ENCODE assay signal across 17 cellular contexts in genomic region chr22:48240935-48241230, GRCh38.
DNase-seq lines count a peak whose midpoint lies in the region; ATAC-seq and TF ChIP-seq lines count a peak whose summit lies in the region.
"Had no signal": no experiment of that assay in that cellular context is flagged by ENCODE, and none has a peak within 500 bp of the region (broad histone marks: within the 10 kb centered on the region; RNA-seq: fewer than 3 reads in every experiment).

No MANE protein-coding gene starts in this region.

- H3K27ac Mint-ChIP-seq in neural progenitor cell: no peak overlapping the region
- H3K27ac Mint-ChIP-seq: B cell had no signal

- peaks cover 48% of the 10 kb centered on the region for H3K4me1 Mint-ChIP-seq in neural progenitor cell

- no peak overlapping the region for H2AFZ ChIP-seq in neural progenitor cell (replicated peaks)

- peaks cover 19% of the 10 kb centered on the region for H4K20me1 ChIP-seq in neural progenitor cell (ENCODE audit: low read depth)

- peaks cover 35% of the 10 kb centered on the region for H3F3A ChIP-seq in neural progenitor cell (ENCODE audit: low read depth)

- peaks cover 46% of the 10 kb centered on the region for H3K27me3 Mint-ChIP-seq in neural progenitor cell (ENCODE audit: insufficient read depth, low read depth)

- no peak for TF ChIP-seq EP300 in stomach (IDR thresholded peaks at IDR 0.05)

- no peak overlapping the region for H3K9ac ChIP-seq in SK-N-MC (ENCODE audit: insufficient read length)
- H3K9ac ChIP-seq in neural progenitor cell: no peak overlapping the region

- peaks cover 16% of the 10 kb centered on the region for H3K9me3 Mint-ChIP-seq in neural progenitor cell

- H3K4me1 ChIP-seq in neural progenitor cell: peaks cover 28% of the 10 kb centered on the region
- no peaks in the 10 kb centered on the region for H3K4me1 ChIP-seq in stomach

- TF ChIP-seq POLR2A in stomach (IDR thresholded peaks at IDR 0.05): no peak

- no peaks in the 10 kb centered on the region for H3K79me2 ChIP-seq in neural progenitor cell (ENCODE audit: low read depth)

- H3K4me3 Mint-ChIP-seq in neural progenitor cell: no peak overlapping the region
- H3K4me3 Mint-ChIP-seq: B cell had no signal

- peaks cover 1% of the 10 kb centered on the region for H3K36me3 Mint-ChIP-seq in neural progenitor cell

- H3K36me3 ChIP-seq in SK-N-MC (ENCODE audit: insufficient read depth, low read length) (no peaks in the 10 kb centered on the region), neural progenitor cell (no peaks in the 10 kb centered on the region), stomach (no peaks in the 10 kb centered on the region)

- TF ChIP-seq CTCF in neural progenitor cell (IDR thresholded peaks at IDR 0.05) (no peak), stomach (IDR thresholded peaks at IDR 0.05) (no peak), dorsolateral prefrontal cortex (IDR thresholded peaks at IDR 0.05 in 54 of 56, conservative IDR thresholded peaks at IDR 0.05 in 2 of 56; ENCODE audit: low read depth in 1 of 56, partially characterized antibody in 56 of 56) (no peak)

- H3K9me3 ChIP-seq in SK-N-MC (ENCODE audit: low read depth, low read length) (no peaks in the 10 kb centered on the region), neural progenitor cell (ENCODE audit: low read depth) (no peaks in the 10 kb centered on the region), stomach (peaks cover 0 to 3% (median 0%) of the 10 kb centered on the region in 4 donors)

- ATAC-seq in HG02885 (IDR thresholded peaks at IDR 0.05; ENCODE audit: poor library complexity, unreplicated experiment): no peak
- ATAC-seq: PC-3 had no signal

- peak overlapping the region; percentile 75 for H3K27ac ChIP-seq in SK-N-MC
- H3K27ac ChIP-seq in neural progenitor cell: no peak overlapping the region
- no peak overlapping the region for H3K27ac ChIP-seq in stomach
- no peak overlapping the region for H3K27ac ChIP-seq in dorsolateral prefrontal cortex
- H3K27ac ChIP-seq: 22Rv1 had no signal

- H3K4me3 ChIP-seq in SK-N-MC: no peak overlapping the region
- peak overlapping the region; percentile 18 for H3K4me3 ChIP-seq in neural progenitor cell
- no peak overlapping the region for H3K4me3 ChIP-seq in stomach
- no peak overlapping the region for H3K4me3 ChIP-seq in dorsolateral prefrontal cortex

- 88 to 92% (median 89%) methylated on average over 7 to 8 of the region's 8 CpGs for WGBS in stomach, 5 donors

- peak; percentile 32 for DNase-seq in activated CD8-positive, alpha-beta memory T cell treated with anti-CD3 and anti-CD28 coated beads for 24 hours
- DNase-seq in activated CD8-positive, alpha-beta memory T cell treated with anti-CD3 and anti-CD28 coated beads, Interleukin-2, amount 50 U/mL, for 48 hours: no peak
- no peak for DNase-seq in SK-N-MC (ENCODE audit: low read depth, low spot score)
- DNase-seq in neural progenitor cell (ENCODE audit: low spot score): no peak
- DNase-seq in stomach: peak; percentile 16
- no peak for DNase-seq in stimulated activated naive CD4-positive, alpha-beta T cell treated with Interleukin-2 at 50 U/mL for 16 hours (lab: John Stamatoyannopoulos, UW)
- no peak for DNase-seq in dorsolateral prefrontal cortex
- DNase-seq: KBM-7; NCI-H2029 treated with DMSO at 0.1 percent for 48 hours; NCI-H446 treated with DMSO at 0.1 percent for 48 hours; NCI-H526; NCI-H82; NK-92 treated with Interleukin-12 subunit alpha and Interleukin-12 subunit beta, amount 100 ng/mL, for 24 hours; PC-3 had no signal

- no peaks in the 10 kb centered on the region for H3K27me3 ChIP-seq in neural progenitor cell
- peaks cover 0 to 52% (median 0%) of the 10 kb centered on the region in 3 donors for H3K27me3 ChIP-seq in stomach
- H3K27me3 ChIP-seq in dorsolateral prefrontal cortex: peaks cover 0 to under 1% (median 0%) of the 10 kb centered on the region in 45 donors

- H3K4me2 ChIP-seq in neural progenitor cell: peak overlapping the region; percentile 69

- intact Hi-C loops in stomach (cut with DNase I; ENCODE audit: low total_unique reads) (no loop called here), dorsolateral prefrontal cortex (cut with DNase I) (no loop called here)

Comparison
In these comparisons a context has a peak if more than half of its experiments do, and no peak if none do; other contexts are left out.
1. DNase-seq: peak in activated CD8-positive, alpha-beta memory T cell treated with anti-CD3 and anti-CD28 coated beads for 24 hours (single experiment) and stomach (single experiment); none in activated CD8-positive, alpha-beta memory T cell treated with anti-CD3 and anti-CD28 coated beads, Interleukin-2, amount 50 U/mL, for 48 hours (single experiment), SK-N-MC (single experiment), neural progenitor cell (single experiment), stimulated activated naive CD4-positive, alpha-beta T cell treated with Interleukin-2 at 50 U/mL for 16 hours (single experiment) and dorsolateral prefrontal cortex (0 of 10).